22 cellular contexts compared by ENCODE assay signal in genomic region chr6:29746846-29747687, GRCh38. TPM values are rescaled to one million over a fixed set of nuclear protein-coding genes. Genes with fewer than 3 reads are reported as not detected.
DNase-seq lines count a peak whose midpoint lies in the region; ATAC-seq and TF ChIP-seq lines count a peak whose summit lies in the region.
"Had no signal": no experiment of that assay in that cellular context is flagged by ENCODE, and none has a peak within 500 bp of the region (broad histone marks: within the 10 kb centered on the region; RNA-seq: fewer than 3 reads in every experiment).

No MANE protein-coding gene starts in this region.

- no peak overlapping the region for H3K27ac Mint-ChIP-seq in activated naive CD4-positive, alpha-beta T cell treated with anti-CD3 and anti-CD28 coated beads for 36 hours
- peak overlapping the region; percentile 94 for H3K27ac Mint-ChIP-seq in central memory CD8-positive, alpha-beta T cell (ENCODE audit: low read depth)
- H3K27ac Mint-ChIP-seq in stimulated activated memory B cell treated with anti-CD40 and anti-IgM and Interleukin-4, amounts not matched to agents 10 μg/mL and 1 μg/mL and 100 μg/mL, for 72 hours, result no peak overlapping the region
- H3K27ac Mint-ChIP-seq: endodermal cell had no signal

- H2AFZ ChIP-seq in OCI-LY1 (ENCODE audit: low read length), result no peak overlapping the region

- CTCF ChIA-PET in activated naive CD4-positive, alpha-beta T cell treated with anti-CD3 and anti-CD28 coated beads for 36 hours (lab: Charles Lee), result interaction anchor here (2.0 kb wide), 1 partner anchor 44 kb away, joined by 5 read pairs; no protein-coding TSS in a partner anchor

- peak overlapping the region; percentile 94 for H3K4me3 Mint-ChIP-seq in activated naive CD4-positive, alpha-beta T cell treated with anti-CD3 and anti-CD28 coated beads for 36 hours
- H3K4me3 Mint-ChIP-seq in central memory CD8-positive, alpha-beta T cell, result peak overlapping the region; percentile 99
- H3K4me3 Mint-ChIP-seq in stimulated activated memory B cell treated with anti-CD40 and anti-IgM and Interleukin-4, amounts not matched to agents 10 μg/mL and 1 μg/mL and 100 μg/mL, for 72 hours, result peak overlapping the region; percentile 89

- intact Hi-C loops in activated naive CD4-positive, alpha-beta T cell treated with anti-CD3 and anti-CD28 coated beads for 36 hours (cut with micrococcal nuclease), result no loop called here

- no peaks in the 10 kb centered on the region for H3F3A ChIP-seq in OCI-LY1 (ENCODE audit: insufficient read depth, low read length)

- no peak for ATAC-seq in central memory CD8-positive, alpha-beta T cell (replicated peaks; ENCODE audit: extremely low read depth, poor library complexity, severe bottlenecking)
- ATAC-seq in stimulated activated memory B cell treated with anti-CD40 and anti-IgM and Interleukin-4, amounts not matched to agents 10 μg/mL and 1 μg/mL and 100 μg/mL, for 72 hours, result no peak
- ATAC-seq in HG03135 (IDR thresholded peaks at IDR 0.05; ENCODE audit: unreplicated experiment) (no peak), HG03439 (IDR thresholded peaks at IDR 0.05; ENCODE audit: unreplicated experiment) (no peak)
- ATAC-seq: lower lobe of right lung, sciatic nerve had no signal

- no peak overlapping the region; the same call in 1 of the 2 replicates for H3K9ac ChIP-seq in OCI-LY1 (ENCODE audit: low read length)

- H3K27me3 ChIP-seq in OCI-LY1 (ENCODE audit: insufficient read depth, low read length), result no peaks in the 10 kb centered on the region
- H3K27me3 ChIP-seq: transverse colon had no signal

- no peak for DNase-seq in activated naive CD4-positive, alpha-beta T cell treated with anti-CD3 and anti-CD28 coated beads for 36 hours
- DNase-seq in activated naive CD4-positive, alpha-beta T cell treated with anti-CD3 and anti-CD28 coated beads, Interleukin-2, amount 50 U/mL, for 16 hours, result no peak
- no peak for DNase-seq in central memory CD8-positive, alpha-beta T cell (ENCODE audit: low spot score in 2 of 2)
- DNase-seq in D341Med (ENCODE audit: low spot score), result no peak
- DNase-seq: caudate nucleus; DMS79 treated with DMSO at 0.1 percent for 48 hours; foreskin fibroblast; IMR-90; lower lobe of right lung; NCI-H1105 treated with DMSO at 0.1 percent for 48 hours; NCI-H2171 treated with DMSO at 0.1 percent for 48 hours; Right ventricle myocardium superior; stimulated activated CD4-positive, alpha-beta T cell treated with anti-CD3 and anti-CD28 coated beads, Interleukin-2, amount 100 ng/mL, for 48 hours; stimulated activated CD8-positive, alpha-beta memory T cell treated with anti-CD3 and anti-CD28 coated beads, Interleukin-4, amount 100 ng/mL, for 48 hours; transverse colon had no signal

- H3K36me3 ChIP-seq in OCI-LY1 (ENCODE audit: insufficient read depth, low read length), result peaks cover 3% of the 10 kb centered on the region; the same call in 1 of the 2 replicates
- H3K36me3 ChIP-seq: transverse colon had no signal

- peak overlapping the region; percentile 78; the same call in 1 of the 2 replicates for H3K4me2 ChIP-seq in OCI-LY1 (ENCODE audit: low read length)

- no peak for TF ChIP-seq CTCF in OCI-LY1 (IDR thresholded peaks at IDR 0.05; ENCODE audit: low read length)

- no peaks in the 10 kb centered on the region for H3K9me3 ChIP-seq in OCI-LY1 (ENCODE audit: low read length)
- H3K9me3 ChIP-seq: lower lobe of right lung, neutrophil, transverse colon had no signal

- peaks cover 17% of the 10 kb centered on the region for H3K4me1 Mint-ChIP-seq in activated naive CD4-positive, alpha-beta T cell treated with anti-CD3 and anti-CD28 coated beads for 36 hours (ENCODE audit: low read depth)
- peaks cover 57% of the 10 kb centered on the region for H3K4me1 Mint-ChIP-seq in central memory CD8-positive, alpha-beta T cell
- H3K4me1 Mint-ChIP-seq in stimulated activated memory B cell treated with anti-CD40 and anti-IgM and Interleukin-4, amounts not matched to agents 10 μg/mL and 1 μg/mL and 100 μg/mL, for 72 hours, result peaks cover 48% of the 10 kb centered on the region

- H3K9me3 Mint-ChIP-seq in activated naive CD4-positive, alpha-beta T cell treated with anti-CD3 and anti-CD28 coated beads for 36 hours, result no peaks in the 10 kb centered on the region
- no peaks in the 10 kb centered on the region for H3K9me3 Mint-ChIP-seq in central memory CD8-positive, alpha-beta T cell
- no peaks in the 10 kb centered on the region for H3K9me3 Mint-ChIP-seq in stimulated activated memory B cell treated with anti-CD40 and anti-IgM and Interleukin-4, amounts not matched to agents 10 μg/mL and 1 μg/mL and 100 μg/mL, for 72 hours
- H3K9me3 Mint-ChIP-seq: endodermal cell had no signal

- H3K4me1 ChIP-seq in OCI-LY1 (ENCODE audit: insufficient read depth, low read length, severe bottlenecking), result peaks cover 21% of the 10 kb centered on the region

- no peaks in the 10 kb centered on the region for H4K20me1 ChIP-seq in OCI-LY1 (ENCODE audit: insufficient read depth, low read length)

- H3K4me3 ChIP-seq in OCI-LY1 (ENCODE audit: low read depth, low read length, poor library complexity, severe bottlenecking), result peak overlapping the region; percentile 78

- no peaks in the 10 kb centered on the region for H3K9me2 ChIP-seq in OCI-LY1 (ENCODE audit: low read depth, low read length)

- H3K27me3 Mint-ChIP-seq in activated naive CD4-positive, alpha-beta T cell treated with anti-CD3 and anti-CD28 coated beads for 36 hours (ENCODE audit: low read depth), result no peaks in the 10 kb centered on the region
- no peaks in the 10 kb centered on the region for H3K27me3 Mint-ChIP-seq in central memory CD8-positive, alpha-beta T cell
- no peaks in the 10 kb centered on the region for H3K27me3 Mint-ChIP-seq in stimulated activated memory B cell treated with anti-CD40 and anti-IgM and Interleukin-4, amounts not matched to agents 10 μg/mL and 1 μg/mL and 100 μg/mL, for 72 hours

- no peaks in the 10 kb centered on the region for H3K79me2 ChIP-seq in OCI-LY1 (ENCODE audit: insufficient read depth, low read length)

- H3K36me3 Mint-ChIP-seq in activated naive CD4-positive, alpha-beta T cell treated with anti-CD3 and anti-CD28 coated beads for 36 hours (ENCODE audit: low read depth), result peaks cover 3% of the 10 kb centered on the region
- peaks cover 9% of the 10 kb centered on the region for H3K36me3 Mint-ChIP-seq in central memory CD8-positive, alpha-beta T cell (ENCODE audit: insufficient read depth)
- H3K36me3 Mint-ChIP-seq in stimulated activated memory B cell treated with anti-CD40 and anti-IgM and Interleukin-4, amounts not matched to agents 10 μg/mL and 1 μg/mL and 100 μg/mL, for 72 hours, result peaks cover 12% of the 10 kb centered on the region

- H3K27ac ChIP-seq in OCI-LY1 (ENCODE audit: low read depth, low read length, poor library complexity, severe bottlenecking), result no peak overlapping the region
- H3K27ac ChIP-seq: lower lobe of right lung, neutrophil, transverse colon had no signal

RNA-seq across cellular contexts. Expression of gene HLA-F, which starts 23.8 kb away (rescaled TPM):
- total RNA-seq in activated naive CD4-positive, alpha-beta T cell treated with anti-CD3 and anti-CD28 coated beads for 36 hours, result 100 to 1,000 TPM; 282 to 310 TPM
- total RNA-seq: IMR-90 had no signal
